8 cellular contexts compared by ENCODE assay signal in the genomic region with DNA sequence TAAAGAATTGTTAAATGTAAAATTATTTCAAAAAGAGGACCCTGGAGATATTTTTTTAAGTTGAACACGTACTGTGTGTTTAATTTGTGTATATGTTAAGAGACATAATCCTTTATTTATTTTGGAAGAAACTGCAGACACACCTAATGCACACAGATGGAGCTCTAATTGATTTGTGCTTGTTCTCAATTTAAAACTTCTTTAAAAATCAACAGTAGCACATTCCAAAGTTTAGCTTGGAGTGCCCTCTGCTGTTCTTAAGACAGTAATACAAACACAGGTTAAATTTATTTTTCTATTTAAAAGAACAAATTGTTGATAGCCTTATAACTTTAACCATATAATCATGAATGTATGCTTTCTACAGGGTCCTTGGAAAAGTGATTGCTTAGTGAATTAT.
DNase-seq lines count a peak whose midpoint lies in the region; ATAC-seq and TF ChIP-seq lines count a peak whose summit lies in the region.

No MANE protein-coding gene starts in this region.

- H3K4me2 ChIP-seq in OCI-LY3 (ENCODE audit: low read length): no peak overlapping the region

- no peak overlapping the region for H3K4me3 Mint-ChIP-seq in CD8-positive, alpha-beta memory T cell

- H3K9me3 ChIP-seq in BE2C (no peaks in the 10 kb centered on the region), OCI-LY3 (ENCODE audit: insufficient read depth, low read length) (no peaks in the 10 kb centered on the region)
- H3K9me3 ChIP-seq in CD8-positive, alpha-beta memory T cell (ENCODE audit: low read length): no peaks in the 10 kb centered on the region

- no peaks in the 10 kb centered on the region for H4K20me1 ChIP-seq in OCI-LY3 (ENCODE audit: insufficient read depth, low read length)

- peaks cover 0 to 15% (median 8%) of the 10 kb centered on the region in 5 donors for H3K9me3 Mint-ChIP-seq in CD8-positive, alpha-beta memory T cell

- H2AFZ ChIP-seq in OCI-LY3 (ENCODE audit: low read depth, low read length): no peak overlapping the region

- H3K27me3 ChIP-seq in BE2C: no peaks in the 10 kb centered on the region
- no peaks in the 10 kb centered on the region for H3K27me3 ChIP-seq in OCI-LY3 (ENCODE audit: low read depth, low read length)
- H3K27me3 ChIP-seq in CD8-positive, alpha-beta memory T cell (ENCODE audit: insufficient read depth, low read length, poor library complexity, severe bottlenecking): no peaks in the 10 kb centered on the region

- no peak overlapping the region for H3K27ac Mint-ChIP-seq in CD8-positive, alpha-beta memory T cell

- H3K4me1 ChIP-seq in BE2C: no peaks in the 10 kb centered on the region
- no peaks in the 10 kb centered on the region for H3K4me1 ChIP-seq in OCI-LY3 (ENCODE audit: low read length)
- no peaks in the 10 kb centered on the region for H3K4me1 ChIP-seq in CD8-positive, alpha-beta memory T cell (ENCODE audit: insufficient read depth, low read length)

- no peaks in the 10 kb centered on the region for H3K79me2 ChIP-seq in OCI-LY3 (ENCODE audit: low read length)

- no peak overlapping the region for H3K9ac ChIP-seq in OCI-LY3 (ENCODE audit: low read length)

- no peak overlapping the region for H3K27ac ChIP-seq in OCI-LY3 (ENCODE audit: low read length)
- H3K27ac ChIP-seq in CD8-positive, alpha-beta memory T cell (ENCODE audit: low read depth, low read length): no peak overlapping the region

- H3K4me1 Mint-ChIP-seq in CD8-positive, alpha-beta memory T cell: no peaks in the 10 kb centered on the region

- H3K36me3 ChIP-seq in BE2C: no peaks in the 10 kb centered on the region
- no peaks in the 10 kb centered on the region for H3K36me3 ChIP-seq in OCI-LY3 (replicated peaks; ENCODE audit: low read depth, low read length)
- no peaks in the 10 kb centered on the region for H3K36me3 ChIP-seq in CD8-positive, alpha-beta memory T cell (ENCODE audit: insufficient read depth, low read length)

- CTCF ChIA-PET in CD8-positive, alpha-beta memory T cell (lab: Charles Lee): no interaction called here

- ATAC-seq in HG03469 (IDR thresholded peaks at IDR 0.05; ENCODE audit: unreplicated experiment) (peak; percentile 34), esophagus mucosa (peak; percentile 55)
- ATAC-seq in stimulated activated naive CD8-positive, alpha-beta T cell treated with anti-CD3 and anti-CD28 coated beads, Interleukin-15, Interleukin-2, amounts not matched to agents 100 U/mL and 50 U/mL, for 24 hours: no peak

- TF ChIP-seq CTCF in BE2C (IDR thresholded peaks at IDR 0.05; ENCODE audit: low read depth, low read length): peak; percentile 62
- TF ChIP-seq CTCF in OCI-LY3 (IDR thresholded peaks at IDR 0.05; ENCODE audit: low read depth, low read length): peak; percentile 63

- H3K27me3 Mint-ChIP-seq in CD8-positive, alpha-beta memory T cell: no peaks in the 10 kb centered on the region

- no peak overlapping the region for H3K4me3 ChIP-seq in BE2C (ENCODE audit: low read depth, low read length)
- H3K4me3 ChIP-seq in OCI-LY3 (ENCODE audit: low read length): no peak overlapping the region
- H3K4me3 ChIP-seq in skeletal muscle cell (ENCODE audit: low read depth, low read length): no peak overlapping the region
- H3K4me3 ChIP-seq in CD8-positive, alpha-beta memory T cell (ENCODE audit: low read length): no peak overlapping the region

- no peak for DNase-seq in BE2C
- DNase-seq in skeletal muscle cell (ENCODE audit: low read depth): peak; percentile 9
- DNase-seq in stimulated activated naive CD8-positive, alpha-beta T cell treated with anti-CD3 and anti-CD28 coated beads, Interleukin-15, Interleukin-2, amounts not matched to agents 100 U/mL and 50 U/mL, for 24 hours: no peak
- DNase-seq in CD8-positive, alpha-beta memory T cell: no peak
- no peak for DNase-seq in stimulated activated CD4-positive, alpha-beta T cell treated with anti-CD3 and anti-CD28 coated beads, Interleukin-4, amount 100 ng/mL, for 4 hours

- POLR2A ChIA-PET in CD8-positive, alpha-beta memory T cell (lab: Charles Lee): no interaction called here

- H3K36me3 Mint-ChIP-seq in CD8-positive, alpha-beta memory T cell: no peaks in the 10 kb centered on the region
